10 cellular contexts compared by ENCODE assay signal in the genomic region with DNA sequence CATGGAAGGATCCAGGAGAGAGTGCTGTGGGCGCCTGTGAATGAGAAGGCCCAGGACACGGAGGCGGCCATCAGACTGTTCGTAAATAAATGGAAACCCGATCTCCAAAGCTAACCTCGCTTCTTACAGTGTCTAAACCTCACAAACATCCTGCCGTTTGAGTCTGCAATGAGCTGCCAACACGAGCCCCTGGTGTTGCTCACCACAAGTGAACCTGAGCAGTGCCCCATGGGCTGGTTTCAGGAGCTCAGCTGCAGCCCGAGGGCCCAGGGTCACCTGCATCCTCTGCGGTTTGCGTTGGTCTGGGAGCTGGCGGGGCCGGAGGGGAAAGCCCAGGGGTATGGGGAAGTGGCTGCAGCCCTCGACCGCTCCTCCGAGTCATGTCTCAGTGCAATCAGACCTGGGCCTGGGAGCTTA. TPM values are rescaled to one million over a fixed set of nuclear protein-coding genes. Genes with fewer than 3 reads are reported as not detected.
DNase-seq lines count a peak whose midpoint lies in the region; ATAC-seq and TF ChIP-seq lines count a peak whose summit lies in the region.
"Had no signal": no experiment of that assay in that cellular context is flagged by ENCODE, and none has a peak within 500 bp of the region (broad histone marks: within the 10 kb centered on the region; RNA-seq: fewer than 3 reads in every experiment).

No MANE protein-coding gene starts in this region.

- no peaks in the 10 kb centered on the region for H3K36me3 ChIP-seq in GM06990 (ENCODE audit: control insufficient read depth, insufficient read depth, low read length)
- H3K36me3 ChIP-seq: MG63 had no signal

- ATAC-seq in GM21723 (IDR thresholded peaks at IDR 0.05; ENCODE audit: unreplicated experiment): peak; percentile 76
- ATAC-seq in HG03025 (IDR thresholded peaks at IDR 0.05; ENCODE audit: low FRiP score, unreplicated experiment): no peak

- DNase-seq in GM06990 (ENCODE audit: extremely low read depth, insufficient read length): peak; percentile 66
- peak; percentile 92 for DNase-seq in MV-4-11 (lab: John Stamatoyannopoulos, UW)
- DNase-seq in iris pigment epithelial cell (ENCODE audit: low read depth): peak; percentile 12
- no peak for DNase-seq in A172 (ENCODE audit: low spot score)
- no peak for DNase-seq in NCI-H1417 (lab: John Stamatoyannopoulos, UW)
- no peak for DNase-seq in NCI-H2171 (lab: John Stamatoyannopoulos, UW)
- DNase-seq: MG63 had no signal

- H3K27me3 ChIP-seq in GM06990 (replicated peaks; ENCODE audit: control insufficient read depth, insufficient read depth, low read length): no peaks in the 10 kb centered on the region; the same call in 1 of the 2 replicates
- H3K27me3 ChIP-seq: MG63 had no signal

- H3K4me3 ChIP-seq in GM06990 (replicated peaks; ENCODE audit: low read depth, low read length): no peak overlapping the region
- H3K4me3 ChIP-seq: lung, MG63 had no signal

- TF ChIP-seq CTCF in GM06990 (IDR thresholded peaks at IDR 0.05; ENCODE audit: insufficient read depth, low read length, poor library complexity, severe bottlenecking): no peak

RNA-seq across cellular contexts. Expression of gene RXRA, which starts 57.9 kb away (rescaled TPM):
- total RNA-seq in A172 (2014; rRNA removed; shearing (Covaris generic)): 12.8 and 17.2 TPM in 2 replicates

Comparison
In these comparisons a context has a peak if more than half of its experiments do, and no peak if none do; other contexts are left out.
1. DNase-seq: peak in GM06990 (single experiment), MV-4-11 (single experiment) and iris pigment epithelial cell (single experiment); none in A172 (single experiment), NCI-H1417 (0 of 3) and NCI-H2171 (single experiment).